Comparison of ENCODE assay signal across 13 cellular contexts in genomic region chr19:39645800-39646411, GRCh38. TPM values are rescaled to one million over a fixed set of nuclear protein-coding genes. Genes with fewer than 3 reads are reported as not detected.
DNase-seq lines count a peak whose midpoint lies in the region; ATAC-seq, FAIRE-seq and TF ChIP-seq lines count a peak whose summit lies in the region.
"Had no signal": no experiment of that assay in that cellular context is flagged by ENCODE, and none has a peak within 500 bp of the region (broad histone marks: within the 10 kb centered on the region; RNA-seq: fewer than 3 reads in every experiment).

No MANE protein-coding gene starts in this region.

- peak; percentile 2 for DNase-seq in AG10803 (ENCODE audit: low read depth)
- peak; percentile 4 for DNase-seq in HTR-8/SVneo (ENCODE audit: insufficient read length, low spot score)
- peak; percentile 36 for DNase-seq in activated CD8-positive, alpha-beta T cell treated with anti-CD3 and anti-CD28 coated beads for 36 hours
- peak; percentile 44 for DNase-seq in iPS-NIHi11 (ENCODE audit: low spot score)
- no peak for DNase-seq in GOT3 (lab: John Stamatoyannopoulos, UW)
- no peak for DNase-seq in cerebellar nuclear complex (lab: John Stamatoyannopoulos, UW)
- DNase-seq in NCI-H82 (lab: John Stamatoyannopoulos, UW) = no peak
- DNase-seq in head of caudate nucleus = no peak
- DNase-seq: left cardiac atrium had no signal

- H3K9me3 Mint-ChIP-seq in activated CD8-positive, alpha-beta T cell treated with anti-CD3 and anti-CD28 coated beads for 36 hours = no peaks in the 10 kb centered on the region
- H3K9me3 Mint-ChIP-seq: activated T-helper 17 cell treated with anti-CD3 and anti-CD28 coated beads, Interleukin-2, amount 50 U/mL, for 72 hours had no signal

- H3K4me3 Mint-ChIP-seq in activated CD8-positive, alpha-beta T cell treated with anti-CD3 and anti-CD28 coated beads for 36 hours = no peak overlapping the region
- H3K4me3 Mint-ChIP-seq: activated T-helper 17 cell treated with anti-CD3 and anti-CD28 coated beads, Interleukin-2, amount 50 U/mL, for 72 hours had no signal

- no peak for ATAC-seq in activated CD8-positive, alpha-beta T cell treated with anti-CD3 and anti-CD28 coated beads for 36 hours
- ATAC-seq: activated T-helper 17 cell treated with anti-CD3 and anti-CD28 coated beads, Interleukin-2, amount 50 U/mL, for 72 hours; left cardiac atrium had no signal

- H3K27me3 Mint-ChIP-seq in activated CD8-positive, alpha-beta T cell treated with anti-CD3 and anti-CD28 coated beads for 36 hours = peaks cover 67% of the 10 kb centered on the region

- no peak for FAIRE-seq in HTR-8/SVneo (lab: Jason Lieb, UNC)
- FAIRE-seq: H54 had no signal

- no peak overlapping the region for H3K4me3 ChIP-seq in AG10803 (ENCODE audit: low read length)

- CTCF ChIA-PET in activated CD8-positive, alpha-beta T cell treated with anti-CD3 and anti-CD28 coated beads for 36 hours (lab: Charles Lee) = no interaction called here

- no peaks in the 10 kb centered on the region for H3K4me1 Mint-ChIP-seq in activated CD8-positive, alpha-beta T cell treated with anti-CD3 and anti-CD28 coated beads for 36 hours (ENCODE audit: low read depth)
- H3K4me1 Mint-ChIP-seq: activated T-helper 17 cell treated with anti-CD3 and anti-CD28 coated beads, Interleukin-2, amount 50 U/mL, for 72 hours had no signal

- H3K36me3 Mint-ChIP-seq in activated CD8-positive, alpha-beta T cell treated with anti-CD3 and anti-CD28 coated beads for 36 hours (ENCODE audit: low read depth) = no peaks in the 10 kb centered on the region

- no peak overlapping the region for H3K27ac Mint-ChIP-seq in activated CD8-positive, alpha-beta T cell treated with anti-CD3 and anti-CD28 coated beads for 36 hours
- H3K27ac Mint-ChIP-seq: activated T-helper 17 cell treated with anti-CD3 and anti-CD28 coated beads, Interleukin-2, amount 50 U/mL, for 72 hours had no signal

- POLR2A ChIA-PET in activated CD8-positive, alpha-beta T cell treated with anti-CD3 and anti-CD28 coated beads for 36 hours (lab: Charles Lee) = no interaction called here

- intact Hi-C loops in activated CD8-positive, alpha-beta T cell treated with anti-CD3 and anti-CD28 coated beads for 36 hours (cut with micrococcal nuclease) = no loop called here
- intact Hi-C loops in head of caudate nucleus (cut with DNase I) = no loop called here

- no peak for TF ChIP-seq CTCF in AG10803 (conservative IDR thresholded peaks at IDR 0.05; ENCODE audit: low read length)
- TF ChIP-seq CTCF in activated CD8-positive, alpha-beta T cell treated with anti-CD3 and anti-CD28 coated beads for 36 hours (IDR thresholded peaks at IDR 0.05) = no peak

RNA-seq across cellular contexts. Expression of gene LGALS16, which starts 9.8 kb away (rescaled TPM):
- total RNA-seq in activated CD8-positive, alpha-beta T cell treated with anti-CD3 and anti-CD28 coated beads for 36 hours = not detected
- total RNA-seq: activated T-helper 17 cell treated with anti-CD3 and anti-CD28 coated beads, Interleukin-2, amount 50 U/mL, for 72 hours; Caco-2; left cardiac atrium; T-helper 1 cell treated with Interleukin-12 subunit alpha and Interleukin-12 subunit beta and Interleukin-4 antibody, amounts not matched to agents 30 ng/mL and 1 ng/mL, for 36 hours had no signal

RNA-seq across cellular contexts. Expression of gene LGALS13, which starts 43.6 kb away (rescaled TPM):
- not detected for total RNA-seq in activated CD8-positive, alpha-beta T cell treated with anti-CD3 and anti-CD28 coated beads for 36 hours
- total RNA-seq: activated T-helper 17 cell treated with anti-CD3 and anti-CD28 coated beads, Interleukin-2, amount 50 U/mL, for 72 hours; Caco-2; left cardiac atrium; T-helper 1 cell treated with Interleukin-12 subunit alpha and Interleukin-12 subunit beta and Interleukin-4 antibody, amounts not matched to agents 30 ng/mL and 1 ng/mL, for 36 hours had no signal

RNA-seq across cellular contexts. Expression of gene LGALS14, which starts 58.4 kb away (rescaled TPM):
- total RNA-seq in activated CD8-positive, alpha-beta T cell treated with anti-CD3 and anti-CD28 coated beads for 36 hours = 1 to 10 TPM in 1 of 2 experiments, not detected in 1; 1.8 TPM
- total RNA-seq: left cardiac atrium had no signal

Comparison
In these comparisons a context has a peak if more than half of its experiments do, and no peak if none do; other contexts are left out.
1. DNase-seq: peak in AG10803 (single experiment), HTR-8/SVneo (single experiment), activated CD8-positive, alpha-beta T cell treated with anti-CD3 and anti-CD28 coated beads for 36 hours (single experiment) and iPS-NIHi11 (single experiment); none in GOT3 (single experiment), cerebellar nuclear complex (0 of 2), NCI-H82 (single experiment) and head of caudate nucleus (0 of 42).